ENCODE assay signal across 9 cellular contexts in the genomic region with DNA sequence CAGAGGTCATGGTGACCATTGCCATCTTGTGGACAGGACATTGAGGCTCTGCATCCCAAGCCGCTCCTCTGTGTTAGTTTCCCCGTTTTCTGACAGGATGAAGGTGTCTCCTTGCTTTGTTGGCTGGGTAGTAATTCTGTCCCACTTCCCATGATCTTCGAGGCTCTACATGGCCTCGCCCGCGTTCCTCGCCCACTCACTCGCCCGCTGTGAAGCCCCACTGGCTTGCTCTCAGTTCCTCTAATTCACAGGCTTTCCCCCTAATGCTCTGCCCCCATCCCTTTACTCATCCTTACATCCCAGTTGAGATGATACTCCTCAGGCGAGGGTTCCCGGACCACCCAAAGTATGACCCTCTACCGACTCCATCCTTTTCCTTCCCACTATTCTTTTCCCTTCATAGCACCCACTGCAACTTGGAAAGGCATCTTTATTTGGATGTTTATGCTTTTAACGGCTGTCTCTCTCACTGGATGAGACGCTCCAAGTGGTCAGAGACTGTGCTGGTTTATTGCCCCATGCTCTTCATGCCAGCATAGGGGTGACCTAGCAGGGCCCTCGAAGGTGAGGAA. TPM values are rescaled to one million over a fixed set of nuclear protein-coding genes. Genes with fewer than 3 reads are reported as not detected.
DNase-seq lines count a peak whose midpoint lies in the region; ATAC-seq, FAIRE-seq and TF ChIP-seq lines count a peak whose summit lies in the region.
"Had no signal": no experiment of that assay in that cellular context is flagged by ENCODE, and none has a peak within 500 bp of the region (broad histone marks: within the 10 kb centered on the region; RNA-seq: fewer than 3 reads in every experiment).

No MANE protein-coding gene starts in this region.

- intact Hi-C loops in A673 (cut with micrococcal nuclease; ENCODE audit: unreplicated experiment), result no loop called here

- DNase-seq in A673 (ENCODE audit: low spot score) (no peak), bronchial epithelial cell (ENCODE audit: low read depth) (no peak), SKM-1 (lab: John Stamatoyannopoulos, UW; ENCODE audit: unreplicated experiment) (no peak), ACHN (no peak), superior temporal gyrus (ENCODE audit: extremely low spot score) (no peak)

- CTCF ChIA-PET in A673 (lab: Charles Lee), result no interaction called here

- peaks cover 35% of the 10 kb centered on the region for H3K4me1 Mint-ChIP-seq in nephron

- H3K4me3 ChIP-seq in A673 (ENCODE audit: low read depth, low read length, poor library complexity, severe bottlenecking), result peak overlapping the region; percentile 99
- peak overlapping the region; percentile 77 for H3K4me3 ChIP-seq in bronchial epithelial cell (ENCODE audit: low read depth, low read length)

- BruUV-seq in A673 (replicated peaks; lab: Mats Ljungman, UMichigan), result no TSS peak

- FAIRE-seq in bronchial epithelial cell (lab: Jason Lieb, UNC), result no peak

- H3K27ac Mint-ChIP-seq in nephron, result peak overlapping the region; percentile 84 to 93 (median 91)

- H3K27ac ChIP-seq in A673 (ENCODE audit: low read depth, low read length, poor library complexity, severe bottlenecking), result peak overlapping the region; percentile 90

- POLR2A ChIA-PET in A673 (lab: Charles Lee; ENCODE audit: low non-redundant PET), result interaction anchor here (0.8 kb wide), 1 partner anchor 11 kb away, joined by 3 read pairs; the partner anchor contains the start of gene HSP90AB1

- peaks cover 26% of the 10 kb centered on the region for H3K36me3 ChIP-seq in A673 (ENCODE audit: insufficient read depth, low read length, poor library complexity, severe bottlenecking)
- peaks cover 25% of the 10 kb centered on the region for H3K36me3 ChIP-seq in bronchial epithelial cell (ENCODE audit: control insufficient read depth, insufficient read depth, low read length)

- H3K36me3 Mint-ChIP-seq in nephron (ENCODE audit: low read depth), result peaks cover 30% of the 10 kb centered on the region

- in situ Hi-C loops in ACHN (cut with HindIII; ENCODE audit: low pct_ligation_motif_present, low pct_unique_long_range_greater_than_20kb, low sequenced_read_pairs), result no loop called here

- H3K9me3 ChIP-seq in A673 (ENCODE audit: low read depth, low read length, poor library complexity, severe bottlenecking), result no peaks in the 10 kb centered on the region

- H3K27me3 Mint-ChIP-seq in nephron (ENCODE audit: low read depth), result no peaks in the 10 kb centered on the region

- no peaks in the 10 kb centered on the region for H3K27me3 ChIP-seq in A673 (replicated peaks; ENCODE audit: insufficient read depth, low read depth, low read length, poor library complexity)
- H3K27me3 ChIP-seq in bronchial epithelial cell (ENCODE audit: control insufficient read depth, insufficient read depth, low read length), result no peaks in the 10 kb centered on the region

- TF ChIP-seq CTCF in A673 (conservative IDR thresholded peaks at IDR 0.05; ENCODE audit: low read depth, low read length), result no peak
- TF ChIP-seq CTCF in bronchial epithelial cell (IDR thresholded peaks at IDR 0.05; ENCODE audit: insufficient read depth, low read length, severe bottlenecking), result no peak
- TF ChIP-seq CTCF in nephron (IDR thresholded peaks at IDR 0.05; ENCODE audit: unreplicated experiment in 3 of 3), result peak in 1 of 3 experiments; percentile 18

- ATAC-seq in GM19372 (IDR thresholded peaks at IDR 0.05; ENCODE audit: low read depth, unreplicated experiment) (peak; percentile 11), HG03565 (IDR thresholded peaks at IDR 0.05; ENCODE audit: unreplicated experiment) (peak; percentile 7)

- peaks cover 10% of the 10 kb centered on the region for H3K4me1 ChIP-seq in A673 (ENCODE audit: insufficient read depth, low read length, poor library complexity, severe bottlenecking)

- no peaks in the 10 kb centered on the region for H3K9me3 Mint-ChIP-seq in nephron

- peak overlapping the region; percentile 87 to 93 (median 90) for H3K4me3 Mint-ChIP-seq in nephron

RNA-seq across cellular contexts. Expression of gene SLC35B2, which starts 0.5 kb away (rescaled TPM):
- total RNA-seq in A673 (2021) (45.8 and 52.0 TPM in 2 replicates), bronchial epithelial cell (50.4 and 52.9 TPM in 2 replicates)

RNA-seq across cellular contexts. Expression of gene NFKBIE, which starts 7.5 kb away (rescaled TPM):
- 5.2 and 10.5 TPM in 2 replicates for total RNA-seq in A673 (2021)
- total RNA-seq in bronchial epithelial cell, result 3.3 and 5.3 TPM in 2 replicates

RNA-seq across cellular contexts. Expression of gene HSP90AB1, which starts 10.9 kb away (rescaled TPM):
- total RNA-seq in A673 (2021) (1,472 and 1,581 TPM in 2 replicates), bronchial epithelial cell (200 and 396 TPM in 2 replicates)

RNA-seq across cellular contexts. Expression of gene TMEM151B, which starts 12.4 kb away (rescaled TPM):
- total RNA-seq in A673 (2021) (8.7 and 9.9 TPM in 2 replicates), bronchial epithelial cell (not detected in 2 replicates)
- total RNA-seq: renal cortical epithelial cell had no signal

RNA-seq across cellular contexts. Expression of gene SLC29A1, which starts 34.4 kb away (rescaled TPM):
- 92.5 and 108 TPM in 2 replicates for total RNA-seq in A673 (2021)
- 1.2 and 1.8 TPM in 2 replicates for total RNA-seq in bronchial epithelial cell
